ENCODE assay signal across 8 cellular contexts in the genomic region with DNA sequence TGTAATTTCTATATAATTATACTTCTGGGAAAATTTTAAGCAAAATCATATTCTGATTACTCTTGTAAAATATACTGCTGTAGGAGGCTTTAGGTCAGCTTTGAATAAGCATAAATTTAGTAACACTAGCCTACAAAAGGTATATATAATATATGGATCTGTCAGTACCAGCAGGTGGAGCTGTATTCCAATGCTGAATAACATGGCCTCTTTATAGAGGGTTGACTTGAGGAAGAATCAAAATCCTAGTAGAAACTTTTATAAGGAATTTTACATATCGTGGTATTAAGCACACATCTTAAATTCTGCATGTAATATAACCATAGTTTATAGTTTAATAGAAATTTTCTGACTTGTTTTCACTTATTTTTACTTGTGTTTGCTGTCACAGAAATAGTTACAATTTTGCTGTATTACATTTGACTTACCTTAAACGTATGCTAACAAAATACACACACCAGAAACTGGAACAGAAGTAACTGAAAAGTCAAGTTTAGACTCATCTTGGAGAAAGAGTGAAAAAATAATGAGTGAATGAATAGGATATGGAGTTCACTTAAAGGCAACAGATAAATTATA.
DNase-seq lines count a peak whose midpoint lies in the region; ATAC-seq, FAIRE-seq and TF ChIP-seq lines count a peak whose summit lies in the region.

No MANE protein-coding gene starts in this region.

- no peak overlapping the region for H3K4me3 ChIP-seq in CD4-positive, alpha-beta memory T cell (ENCODE audit: low read length in 2 of 2)
- H3K4me3 ChIP-seq in thyroid gland (replicated peaks in 1 of 3) = no peak overlapping the region

- POLR2A ChIA-PET in CD4-positive, alpha-beta memory T cell (lab: Charles Lee; ENCODE audit: partially characterized antibody) = no interaction called here

- no peaks in the 10 kb centered on the region for H3K9me3 ChIP-seq in CD4-positive, alpha-beta memory T cell (ENCODE audit: control insufficient read depth in 1 of 2, low read length in 2 of 2)
- no peaks in the 10 kb centered on the region for H3K9me3 ChIP-seq in thyroid gland

- no peak overlapping the region for H3K27ac ChIP-seq in CD4-positive, alpha-beta memory T cell (ENCODE audit: low read depth, low read length)
- H3K27ac ChIP-seq in thyroid gland = no peak overlapping the region

- no peaks in the 10 kb centered on the region for H3K36me3 Mint-ChIP-seq in CD4-positive, alpha-beta memory T cell
- no peaks in the 10 kb centered on the region for H3K36me3 Mint-ChIP-seq in glutamatergic neuron (ENCODE audit: unreplicated experiment)

- peaks cover 0 to 3% (median 1%) of the 10 kb centered on the region in 4 donors for H3K4me1 Mint-ChIP-seq in CD4-positive, alpha-beta memory T cell
- no peaks in the 10 kb centered on the region for H3K4me1 Mint-ChIP-seq in glutamatergic neuron (ENCODE audit: low read depth, unreplicated experiment)

- intact Hi-C loops in CD4-positive, alpha-beta memory T cell (cut with micrococcal nuclease) = loop anchor here (5.0 kb wide), 1 partner anchor 1174 kb away; no protein-coding TSS in a partner anchor
- intact Hi-C loops in thyroid gland (cut with DNase I) = loop anchor here (10.0 kb wide), 1 partner anchor 401 kb away; no protein-coding TSS in a partner anchor

- H3K27me3 Mint-ChIP-seq in CD4-positive, alpha-beta memory T cell = peaks cover 0 to 4% of the 10 kb centered on the region in 2 donors
- H3K27me3 Mint-ChIP-seq in glutamatergic neuron (ENCODE audit: unreplicated experiment) = peaks cover 2% of the 10 kb centered on the region

- peak in 3 of 5 donors; percentile 1 to 6 (median 4) for DNase-seq in CD4-positive, alpha-beta memory T cell
- DNase-seq in NCI-H1048 (lab: John Stamatoyannopoulos, UW) (peak; percentile 70), SW480 (ENCODE audit: low spot score) (peak; percentile 58), glutamatergic neuron (no peak), thyroid gland (peak in 1 of 2 donors; percentile 11), GM19239 (ENCODE audit: insufficient read length, low spot score) (no peak)
- no peak for DNase-seq in activated CD4-positive, CD25-positive, alpha-beta regulatory T cell treated with anti-CD3 and anti-CD28 coated beads, Interleukin-2, amount 50 U/mL, for 72 hours

- CTCF ChIA-PET in CD4-positive, alpha-beta memory T cell (lab: Charles Lee; ENCODE audit: partially characterized antibody) = interaction anchor here (0.6 kb wide), 1 partner anchor 397 kb away, joined by 3 read pairs; no protein-coding TSS in a partner anchor

- 68 to 76% methylated on average over 2 of the region's 2 CpGs for whole genome bisulfite sequencing in thyroid gland, 2 donors

- no peaks in the 10 kb centered on the region for H3K27me3 ChIP-seq in CD4-positive, alpha-beta memory T cell (ENCODE audit: insufficient read depth, low read length)
- H3K27me3 ChIP-seq in thyroid gland = no peaks in the 10 kb centered on the region

- no peaks in the 10 kb centered on the region for H3K4me1 ChIP-seq in CD4-positive, alpha-beta memory T cell (ENCODE audit: insufficient read depth, low read length)
- no peaks in the 10 kb centered on the region for H3K4me1 ChIP-seq in thyroid gland

- TF ChIP-seq POLR2A in thyroid gland (IDR thresholded peaks at IDR 0.05) = no peak

- H3K27ac Mint-ChIP-seq in CD4-positive, alpha-beta memory T cell = no peak overlapping the region
- no peak overlapping the region for H3K27ac Mint-ChIP-seq in glutamatergic neuron (ENCODE audit: unreplicated experiment)

- no peak overlapping the region for H3K4me3 Mint-ChIP-seq in CD4-positive, alpha-beta memory T cell
- no peak overlapping the region for H3K4me3 Mint-ChIP-seq in glutamatergic neuron (ENCODE audit: unreplicated experiment)

- FAIRE-seq in GM19239 (lab: Jason Lieb, UNC) = no peak

- TF ChIP-seq CTCF in glutamatergic neuron (IDR thresholded peaks at IDR 0.05; ENCODE audit: partially characterized antibody, unreplicated experiment) (peak; percentile 70), thyroid gland (IDR thresholded peaks at IDR 0.05) (peak in 4 of 6 experiments; percentile 25 to 59 (median 56))

- no peaks in the 10 kb centered on the region for H3K36me3 ChIP-seq in CD4-positive, alpha-beta memory T cell (ENCODE audit: insufficient read depth, low read length)
- no peaks in the 10 kb centered on the region for H3K36me3 ChIP-seq in thyroid gland

- peak; percentile 75 for ATAC-seq in GM19351 (IDR thresholded peaks at IDR 0.05; ENCODE audit: unreplicated experiment)

- H3K9me3 Mint-ChIP-seq in CD4-positive, alpha-beta memory T cell = no peaks in the 10 kb centered on the region
- peaks cover 1% of the 10 kb centered on the region for H3K9me3 Mint-ChIP-seq in glutamatergic neuron (ENCODE audit: unreplicated experiment)

Comparison
In these comparisons a context has a peak if more than half of its experiments do, and no peak if none do; other contexts are left out.
1. DNase-seq: peak in CD4-positive, alpha-beta memory T cell (3 of 5), NCI-H1048 (single experiment) and SW480 (single experiment); none in glutamatergic neuron (single experiment), GM19239 (single experiment) and activated CD4-positive, CD25-positive, alpha-beta regulatory T cell treated with anti-CD3 and anti-CD28 coated beads, Interleukin-2, amount 50 U/mL, for 72 hours (single experiment).